Comparison of ENCODE assay signal across 28 cellular contexts in the genomic region with DNA sequence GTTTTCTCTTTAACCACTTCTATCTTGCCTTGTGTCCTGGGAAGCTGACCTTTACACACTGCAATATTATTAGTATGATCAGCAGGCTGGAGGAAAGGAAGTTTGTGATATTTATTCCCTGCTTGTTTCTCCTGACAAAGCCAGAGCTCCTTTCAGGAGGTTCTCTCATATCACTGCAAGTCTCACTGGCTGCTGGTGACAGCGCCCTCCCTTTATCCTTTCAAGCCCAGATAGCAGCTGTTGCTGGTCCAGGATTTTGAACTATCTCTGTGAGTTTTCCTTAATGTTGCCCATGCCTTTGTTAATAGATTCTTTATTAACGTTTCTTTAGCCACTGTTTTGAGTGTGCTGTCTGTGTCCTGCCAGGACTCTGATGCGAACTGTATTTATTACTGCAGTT.
"Had no signal": no experiment of that assay in that cellular context is flagged by ENCODE, and none has a peak within 500 bp of the region (broad histone marks: within the 10 kb centered on the region; RNA-seq: fewer than 3 reads in every experiment).

No MANE protein-coding gene starts in this region.

- H3K9me3 Mint-ChIP-seq: activated naive CD4-positive, alpha-beta T cell treated with anti-CD3 and anti-CD28 coated beads for 36 hours; brain; neural crest cell had no signal

- H3K4me3 Mint-ChIP-seq: activated naive CD4-positive, alpha-beta T cell treated with anti-CD3 and anti-CD28 coated beads for 36 hours; activated naive CD8-positive, alpha-beta T cell treated with anti-CD3 and anti-CD28 coated beads, Interleukin-2, amount 10 ng/mL, durations not matched to agents 7 days and 5 days; brain; mesothelial cell of epicardium; neural crest cell had no signal

- H3K4me2 ChIP-seq: hepatocyte had no signal

- H3K36me3 ChIP-seq: ascending aorta, cardiac muscle cell, colonic mucosa, gastroesophageal sphincter, right lobe of liver, transverse colon had no signal

- H3K27ac Mint-ChIP-seq: activated naive CD4-positive, alpha-beta T cell treated with anti-CD3 and anti-CD28 coated beads for 36 hours; activated naive CD8-positive, alpha-beta T cell treated with anti-CD3 and anti-CD28 coated beads, Interleukin-2, amount 10 ng/mL, durations not matched to agents 7 days and 5 days; mesothelial cell of epicardium; naive B cell had no signal

- H2AFZ ChIP-seq: hepatocyte had no signal

- H3K27me3 ChIP-seq: ascending aorta, cardiac muscle cell, colonic mucosa, gastroesophageal sphincter, hepatocyte, right lobe of liver, testis, transverse colon had no signal

- H3K4me1 Mint-ChIP-seq: activated naive CD8-positive, alpha-beta T cell treated with anti-CD3 and anti-CD28 coated beads, Interleukin-2, amount 10 ng/mL, durations not matched to agents 7 days and 5 days; naive B cell; neural crest cell had no signal

- H3K27ac ChIP-seq: ascending aorta, cardiac muscle cell, colonic mucosa, gastroesophageal sphincter, hepatocyte, right lobe of liver, testis, transverse colon had no signal

- H3K4me3 ChIP-seq: ascending aorta, cardiac muscle cell, colonic mucosa, gastroesophageal sphincter, hepatocyte, right lobe of liver, testis, transverse colon had no signal

- H3K4me1 ChIP-seq: ascending aorta, colonic mucosa, gastroesophageal sphincter, right lobe of liver, testis, transverse colon had no signal

- H3K27me3 Mint-ChIP-seq: activated naive CD8-positive, alpha-beta T cell treated with anti-CD3 and anti-CD28 coated beads, Interleukin-2, amount 10 ng/mL, durations not matched to agents 7 days and 5 days; naive B cell had no signal

- H3K79me2 ChIP-seq: hepatocyte had no signal

- DNase-seq: activated CD4-positive, alpha-beta T cell treated with anti-CD3 and anti-CD28 coated beads for 48 hours; activated CD4-positive, alpha-beta T cell treated with anti-CD3 and anti-CD28 coated beads, Interleukin-2, amount 50 U/mL, for 48 hours; activated CD8-positive, alpha-beta memory T cell treated with anti-CD3 and anti-CD28 coated beads for 24 hours; activated effector memory CD4-positive, alpha-beta T cell treated with anti-CD3 and anti-CD28 coated beads, Interleukin-2, amount 50 U/mL, for 16 hours; activated naive CD4-positive, alpha-beta T cell treated with anti-CD3 and anti-CD28 coated beads for 36 hours; activated naive CD8-positive, alpha-beta T cell treated with anti-CD3 and anti-CD28 coated beads, Interleukin-2, amount 10 ng/mL, durations not matched to agents 7 days and 5 days; cerebellar nuclear complex; colonic mucosa; effector CD8-positive, alpha-beta T cell; erythroblast; left cardiac atrium; mammary epithelial cell; naive B cell; posterior cingulate gyrus; right lobe of liver; stimulated activated CD4-positive, alpha-beta T cell treated with anti-CD3 and anti-CD28 coated beads, Interleukin-12 subunit alpha, Interleukin-12 subunit beta, amount 100 ng/mL, for 4 hours; stimulated activated CD4-positive, alpha-beta T cell treated with anti-CD3 and anti-CD28 coated beads, Interleukin-4, amount 100 ng/mL, for 1 hour; stimulated activated naive CD8-positive, alpha-beta T cell treated with anti-CD3 and anti-CD28 coated beads, Interleukin-15, Interleukin-2, amounts not matched to agents 100 U/mL and 50 U/mL, for 24 hours; testis; transverse colon had no signal

- H3K36me3 Mint-ChIP-seq: activated naive CD8-positive, alpha-beta T cell treated with anti-CD3 and anti-CD28 coated beads, Interleukin-2, amount 10 ng/mL, durations not matched to agents 7 days and 5 days; brain; mesothelial cell of epicardium; naive B cell had no signal

- H3K9me3 ChIP-seq: ascending aorta, colonic mucosa, gastroesophageal sphincter, right lobe of liver, testis, transverse colon had no signal

- ATAC-seq: activated CD4-positive, CD25-positive, alpha-beta regulatory T cell treated with anti-CD3 and anti-CD28 coated beads, Interleukin-2, amount 50 U/mL, for 24 hours; gastroesophageal sphincter; left cardiac atrium; right lobe of liver; stimulated activated naive CD8-positive, alpha-beta T cell treated with anti-CD3 and anti-CD28 coated beads, Interleukin-15, Interleukin-2, amounts not matched to agents 100 U/mL and 50 U/mL, for 24 hours had no signal
